8 cellular contexts compared by ENCODE assay signal in the genomic region with DNA sequence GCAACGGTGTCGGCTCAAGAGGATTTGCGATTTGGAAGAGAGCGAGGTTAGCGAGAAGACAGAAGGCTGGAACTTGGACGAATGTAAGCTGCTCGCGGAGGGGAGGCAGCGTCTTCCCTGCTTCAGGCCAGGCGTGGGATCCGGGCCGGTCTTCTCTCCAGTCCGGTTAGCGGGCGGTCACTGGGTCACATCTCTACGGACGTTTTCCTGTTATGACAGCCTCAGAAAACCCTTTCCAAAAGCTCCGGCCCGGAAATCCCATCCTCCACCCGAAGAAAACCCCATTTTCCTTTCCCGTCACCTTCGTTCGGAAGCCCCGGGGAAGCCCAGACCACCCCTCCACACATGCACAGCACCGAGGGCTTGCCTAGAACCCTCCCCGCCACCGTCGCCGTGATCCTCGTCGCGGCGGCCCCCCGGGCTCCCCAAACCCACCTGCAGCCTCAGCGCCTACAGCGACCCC. TPM values are rescaled to one million over a fixed set of nuclear protein-coding genes. Genes with fewer than 3 reads are reported as not detected.
DNase-seq lines count a peak whose midpoint lies in the region; ATAC-seq and TF ChIP-seq lines count a peak whose summit lies in the region.

No MANE protein-coding gene starts in this region.

- ATAC-seq in GM19438 (IDR thresholded peaks at IDR 0.05; ENCODE audit: low read depth, unreplicated experiment): peak; percentile 26
- ATAC-seq in right cardiac atrium: peak; percentile 58 to 71
- ATAC-seq in sciatic nerve: peak; percentile 66

- POLR2A ChIA-PET in Caco-2 (lab: Charles Lee): interaction anchor here (0.5 to 2.0 kb wide), 6 partner anchors 14 to 222 kb away, joined by 3 to 25 read pairs (median 4); a partner anchor contains a TSS

- no peak for TF ChIP-seq CTCF in Caco-2 (IDR thresholded peaks at IDR 0.05; ENCODE audit: insufficient read depth in 1 of 2, low read depth in 1 of 2, low read length in 1 of 2, severe bottlenecking in 1 of 2, unreplicated experiment in 1 of 2)

- H3K27ac Mint-ChIP-seq in Caco-2 (ENCODE audit: unreplicated experiment): peak overlapping the region; percentile 99

- H3K36me3 ChIP-seq in Caco-2 (ENCODE audit: control insufficient read depth, insufficient read depth, low read length): no peaks in the 10 kb centered on the region
- peaks cover 54% of the 10 kb centered on the region for H3K36me3 ChIP-seq in HUES6 (ENCODE audit: control insufficient read depth, insufficient read depth, low read length)
- H3K36me3 ChIP-seq in adipocyte (ENCODE audit: control insufficient read depth, insufficient read depth, low read length, severe bottlenecking): peaks cover 28% of the 10 kb centered on the region

- under 1% methylated on average over 36 of the region's 36 CpGs for WGBS in right cardiac atrium

- H3K27me3 Mint-ChIP-seq in Caco-2 (ENCODE audit: insufficient read depth, unreplicated experiment): no peaks in the 10 kb centered on the region

- peak overlapping the region; percentile 97 for H3K9ac ChIP-seq in HUES6 (ENCODE audit: low read length)
- H3K9ac ChIP-seq in adipocyte (ENCODE audit: low read length): peak overlapping the region; percentile 100

- BruUV-seq in Caco-2 (replicated peaks; lab: Mats Ljungman, UMichigan): TSS peak; percentile 69

- peak overlapping the region; percentile 91 for H3K4me3 Mint-ChIP-seq in Caco-2 (ENCODE audit: unreplicated experiment)

- peak overlapping the region; percentile 100 for H3K27ac ChIP-seq in HUES6 (ENCODE audit: low read depth, low read length)
- H3K27ac ChIP-seq in right cardiac atrium (ENCODE audit: low read length): peak overlapping the region; percentile 96

- intact Hi-C loops in Caco-2 (cut with micrococcal nuclease; ENCODE audit: unreplicated experiment): no loop called here
- intact Hi-C loops in right cardiac atrium (cut with DNase I): no loop called here
- intact Hi-C loops in sciatic nerve (cut with DNase I): no loop called here

- H3K4me3 ChIP-seq in Caco-2 (ENCODE audit: low read depth, low read length) (peak overlapping the region; percentile 98), HUES6 (ENCODE audit: low read depth, low read length) (peak overlapping the region; percentile 91), adipocyte (ENCODE audit: low read length) (peak overlapping the region; percentile 99), right cardiac atrium (ENCODE audit: low read length) (peak overlapping the region; percentile 50)

- DNase-seq in Caco-2 (no peak), adipocyte (ENCODE audit: low read depth) (peak; percentile 74), right cardiac atrium (peak; percentile 56 to 85 (median 80)), sciatic nerve (ENCODE audit: low spot score) (peak; percentile 69), NCI-H524 treated with DMSO at 0.1 percent for 48 hours (lab: John Stamatoyannopoulos, UW) (no peak), KBM-7 (no peak)

- H3K4me1 ChIP-seq in Caco-2 (peaks cover 3% of the 10 kb centered on the region; the same call in 1 of the 2 replicates), HUES6 (ENCODE audit: control insufficient read depth, insufficient read depth, low read length) (no peaks in the 10 kb centered on the region), adipocyte (ENCODE audit: control insufficient read depth, insufficient read depth, low read length) (peaks cover 34% of the 10 kb centered on the region), right cardiac atrium (ENCODE audit: control insufficient read depth, insufficient read depth, low read length) (no peaks in the 10 kb centered on the region)

- in situ Hi-C loops in KBM-7 (cut with MboI; ENCODE audit: low pct_unique_long_range_greater_than_20kb, low sequenced_read_pairs): no loop called here

- H3K4me1 Mint-ChIP-seq in Caco-2 (ENCODE audit: low read depth, unreplicated experiment): peaks cover 8% of the 10 kb centered on the region

- CTCF ChIA-PET in Caco-2 (lab: Charles Lee): interaction anchor here (1.4 to 3.9 kb wide), 2 partner anchors 14 to 17 kb away, joined by 5 to 35 read pairs; a partner anchor contains a TSS

- no peaks in the 10 kb centered on the region for H3K9me3 Mint-ChIP-seq in Caco-2 (ENCODE audit: unreplicated experiment)

- no peaks in the 10 kb centered on the region for H3K9me3 ChIP-seq in Caco-2
- no peaks in the 10 kb centered on the region for H3K9me3 ChIP-seq in HUES6 (ENCODE audit: control insufficient read depth, insufficient read depth, low read depth, low read length)
- H3K9me3 ChIP-seq in adipocyte (ENCODE audit: control insufficient read depth, low read length): no peaks in the 10 kb centered on the region
- no peaks in the 10 kb centered on the region for H3K9me3 ChIP-seq in right cardiac atrium (ENCODE audit: control insufficient read depth, low read length)

- H3K27me3 ChIP-seq in Caco-2 (replicated peaks; ENCODE audit: control insufficient read depth, insufficient read depth, low read length) (no peaks in the 10 kb centered on the region), HUES6 (ENCODE audit: control insufficient read depth, insufficient read depth, low read length) (no peaks in the 10 kb centered on the region), adipocyte (replicated peaks; ENCODE audit: control insufficient read depth, insufficient read depth, low read length) (no peaks in the 10 kb centered on the region), right cardiac atrium (ENCODE audit: control insufficient read depth, insufficient read depth) (no peaks in the 10 kb centered on the region)

- H3K36me3 Mint-ChIP-seq in Caco-2 (ENCODE audit: insufficient read depth, unreplicated experiment): peaks cover 50% of the 10 kb centered on the region

RNA-seq across cellular contexts. Expression of a gene that starts 0.3 kb away (rescaled TPM):
- total RNA-seq in Caco-2 (2022) (105 and 115 TPM in 2 replicates), right cardiac atrium (100 to 1,000 TPM; 404 to 618 (median 503) TPM), sciatic nerve (84.9 TPM)
- 2,907 TPM for polyA plus RNA-seq in right cardiac atrium

RNA-seq across cellular contexts. Expression of a gene that starts 0.5 kb away (rescaled TPM):
- total RNA-seq in Caco-2 (2022) (76.9 and 80.3 TPM in 2 replicates), right cardiac atrium (10 to 100 TPM; 36.3 to 51.1 (median 40.0) TPM), sciatic nerve (43.0 TPM)
- polyA plus RNA-seq in right cardiac atrium: 9.3 TPM

RNA-seq across cellular contexts. Expression of a gene that starts 14.9 kb away (rescaled TPM):
- total RNA-seq in Caco-2 (2022) (18.8 and 29.3 TPM in 2 replicates), right cardiac atrium (10 to 100 TPM; 16.4 to 24.3 (median 21.7) TPM), sciatic nerve (65.6 TPM)
- polyA plus RNA-seq in right cardiac atrium: 9.6 TPM

Comparison
In these comparisons a context has a peak if more than half of its experiments do, and no peak if none do; other contexts are left out.
1. DNase-seq: peak in adipocyte (single experiment), right cardiac atrium (3 of 3) and sciatic nerve (single experiment); none in Caco-2 (0 of 2), NCI-H524 treated with DMSO at 0.1 percent for 48 hours (single experiment) and KBM-7 (single experiment).
2. Peak in every context shown above with its lines, with median percentiles within 50 percentile points of each other: H3K4me3 ChIP-seq and ATAC-seq.